ENCODE assay signal across 9 cellular contexts in genomic region chr20:64161595-64162238, GRCh38. TPM values are rescaled to one million over a fixed set of nuclear protein-coding genes. Genes with fewer than 3 reads are reported as not detected.
DNase-seq lines count a peak whose midpoint lies in the region; ATAC-seq and TF ChIP-seq lines count a peak whose summit lies in the region.
"Had no signal": no experiment of that assay in that cellular context is flagged by ENCODE, and none has a peak within 500 bp of the region (broad histone marks: within the 10 kb centered on the region; RNA-seq: fewer than 3 reads in every experiment).

No MANE protein-coding gene starts in this region.

- in situ Hi-C loops in SK-MEL-5 (cut with HindIII; ENCODE audit: low pct_unique_long_range_greater_than_20kb, low sequenced_read_pairs): no loop called here

- no peak overlapping the region for H3K9ac ChIP-seq in fibroblast of lung (ENCODE audit: insufficient read depth, low read length)

- H3K4me2 ChIP-seq in fibroblast of lung (ENCODE audit: extremely low read depth, insufficient read depth, low read length) (no peak overlapping the region), osteoblast (ENCODE audit: insufficient read depth, low read length) (no peak overlapping the region)

- H2AFZ ChIP-seq in fibroblast of lung (ENCODE audit: low read length) (no peak overlapping the region), osteoblast (ENCODE audit: low read length) (no peak overlapping the region)

- peak; percentile 50 for DNase-seq in activated CD4-positive, alpha-beta T cell treated with anti-CD3 and anti-CD28 coated beads for 48 hours
- no peak for DNase-seq in activated CD4-positive, alpha-beta T cell treated with anti-CD3 and anti-CD28 coated beads for 4 hours
- DNase-seq in SK-MEL-5 (ENCODE audit: low read depth, low spot score) (peak; percentile 49), fibroblast of lung (ENCODE audit: low read depth in 2 of 2) (peak; percentile 37 to 47), osteoblast (ENCODE audit: insufficient read length, low spot score, missing footprints) (peak; percentile 92), pons (ENCODE audit: low spot score) (no peak)
- DNase-seq: naive B cell had no signal

- H4K20me1 ChIP-seq in fibroblast of lung (ENCODE audit: control insufficient read depth, extremely low read depth, insufficient read depth, low read length) (no peaks in the 10 kb centered on the region), osteoblast (ENCODE audit: insufficient read depth, low read length) (no peaks in the 10 kb centered on the region)

- ATAC-seq in GM18868 (IDR thresholded peaks at IDR 0.05; ENCODE audit: unreplicated experiment) (no peak), GM18858 (IDR thresholded peaks at IDR 0.05; ENCODE audit: unreplicated experiment) (no peak)

- no peak overlapping the region for H3K27ac ChIP-seq in fibroblast of lung (ENCODE audit: insufficient read depth, low read length)
- no peak overlapping the region for H3K27ac ChIP-seq in osteoblast (ENCODE audit: low read depth, low read length)

- H3K4me1 ChIP-seq in fibroblast of lung (ENCODE audit: control insufficient read depth, extremely low read depth, insufficient read depth, low read length): no peaks in the 10 kb centered on the region
- no peaks in the 10 kb centered on the region for H3K4me1 ChIP-seq in osteoblast (ENCODE audit: insufficient read depth, low read length)

- H3K27me3 ChIP-seq in fibroblast of lung (ENCODE audit: control insufficient read depth, insufficient read depth, low read length) (peaks cover 17% of the 10 kb centered on the region), osteoblast (ENCODE audit: insufficient read depth, low read length) (peaks cover 53% of the 10 kb centered on the region)

- no peaks in the 10 kb centered on the region for H3K79me2 ChIP-seq in fibroblast of lung (ENCODE audit: control insufficient read depth, insufficient read depth, low read length)
- H3K79me2 ChIP-seq in osteoblast (ENCODE audit: insufficient read depth, low read length): no peaks in the 10 kb centered on the region

- H3K9me3 ChIP-seq in fibroblast of lung (ENCODE audit: control insufficient read depth, insufficient read depth, low read depth, low read length): no peaks in the 10 kb centered on the region
- no peaks in the 10 kb centered on the region for H3K9me3 ChIP-seq in osteoblast (ENCODE audit: low read depth, low read length)

- no peak for TF ChIP-seq CTCF in fibroblast of lung (conservative IDR thresholded peaks at IDR 0.05 in 1 of 2, IDR thresholded peaks at IDR 0.05 in 1 of 2; ENCODE audit: low read depth in 1 of 2, low read length in 2 of 2)
- TF ChIP-seq CTCF in osteoblast (IDR thresholded peaks at IDR 0.05; ENCODE audit: extremely low read depth, low read depth, low read length): no peak

- H3K36me3 ChIP-seq in fibroblast of lung (ENCODE audit: control insufficient read depth, insufficient read depth, low read length) (no peaks in the 10 kb centered on the region), osteoblast (ENCODE audit: insufficient read depth, low read length) (no peaks in the 10 kb centered on the region)

- no peak overlapping the region for H3K4me3 ChIP-seq in fibroblast of lung (replicated peaks in 1 of 4; ENCODE audit: control extremely low read depth in 1 of 4, insufficient read depth in 1 of 4, low read depth in 3 of 4, low read length in 4 of 4)
- H3K4me3 ChIP-seq in osteoblast (ENCODE audit: insufficient read depth, low read length): no peak overlapping the region

RNA-seq across cellular contexts. Expression of gene MYT1, which starts 2.5 kb away (rescaled TPM):
- 0.29 and 1.8 TPM in 2 replicates for total RNA-seq in SK-MEL-5 (2014; rRNA removed; shearing (Covaris generic))
- 0.20 and 0.33 TPM in 2 replicates for polyA plus RNA-seq in SK-MEL-5 (2015; cell fraction: cytosol; rRNA removed)
- 0.09 and 0.89 TPM in 2 replicates for polyA plus RNA-seq in SK-MEL-5 (2015; cell fraction: nucleus; rRNA removed)
- not detected in 2 replicates for total RNA-seq in fibroblast of lung
- not detected in 2 replicates for polyA plus RNA-seq in fibroblast of lung
- polyA plus RNA-seq in fibroblast of lung (2012): not detected in 2 replicates
- not detected in 2 replicates for polyA minus RNA-seq in fibroblast of lung (ENCODE audit: low replicate concordance)
- total RNA-seq in osteoblast: not detected in 2 replicates

RNA-seq across cellular contexts. Expression of gene NPBWR2, which starts 54.4 kb away (rescaled TPM):
- not detected in 2 replicates for total RNA-seq in SK-MEL-5 (2014; rRNA removed; shearing (Covaris generic))
- polyA plus RNA-seq in SK-MEL-5 (2015; cell fraction: cytosol; rRNA removed): not detected in 2 replicates
- not detected in 2 replicates for polyA plus RNA-seq in SK-MEL-5 (2015; cell fraction: nucleus; rRNA removed)
- total RNA-seq in fibroblast of lung (not detected in 2 replicates), osteoblast (not detected in 2 replicates)
- not detected in 2 replicates for polyA plus RNA-seq in fibroblast of lung
- not detected in 2 replicates for polyA plus RNA-seq in fibroblast of lung (2012)
- polyA minus RNA-seq in fibroblast of lung (ENCODE audit: low replicate concordance): not detected in 2 replicates

Comparison
In these comparisons a context has a peak if more than half of its experiments do, and no peak if none do; other contexts are left out.
1. DNase-seq: peak in activated CD4-positive, alpha-beta T cell treated with anti-CD3 and anti-CD28 coated beads for 48 hours (single experiment), SK-MEL-5 (single experiment), fibroblast of lung (2 of 2) and osteoblast (single experiment); none in activated CD4-positive, alpha-beta T cell treated with anti-CD3 and anti-CD28 coated beads for 4 hours (0 of 2) and pons (single experiment).